Comparison of ENCODE assay signal across 19 cellular contexts in the genomic region with DNA sequence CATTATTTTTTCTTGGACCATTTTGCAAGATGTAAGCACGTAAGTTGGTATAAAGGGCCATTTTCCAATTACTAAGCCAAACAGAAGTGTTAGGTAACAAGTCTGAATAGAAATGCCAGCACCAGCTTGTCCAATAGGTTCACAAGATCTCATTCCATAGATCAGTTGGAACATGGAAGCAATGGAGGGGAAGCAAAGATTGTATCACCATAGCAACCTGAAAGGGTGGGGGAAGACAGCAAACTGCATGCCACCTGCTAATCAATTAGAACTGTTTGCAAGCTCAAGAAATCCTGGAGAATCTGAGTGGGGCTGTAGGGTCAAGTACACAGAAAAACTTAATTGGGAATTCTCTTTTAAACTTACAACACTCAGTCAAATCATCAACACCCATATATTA.
"Had no signal": no experiment of that assay in that cellular context is flagged by ENCODE, and none has a peak within 500 bp of the region (broad histone marks: within the 10 kb centered on the region; RNA-seq: fewer than 3 reads in every experiment).

No MANE protein-coding gene starts in this region.

- H3K27ac ChIP-seq: cardiac muscle cell, lower lobe of right lung, right atrium auricular region, upper lobe of right lung had no signal

- H3K4me1 ChIP-seq: lower lobe of right lung, upper lobe of right lung had no signal

- H3K9me3 Mint-ChIP-seq: activated CD4-positive, alpha-beta memory T cell treated with anti-CD3 and anti-CD28 coated beads for 36 hours; activated T-helper 1 cell treated with anti-CD3 and anti-CD28 coated beads, Interleukin-12 subunit alpha, Interleukin-12 subunit beta, Interleukin-2, Interleukin-4 antibody, amounts not matched to agents 30 ng/mL and 10 ng/mL and 1 ng/mL, durations not matched to agents 14 hours and 24 hours and 36 hours; effector memory CD8-positive, alpha-beta T cell; mesothelial cell of epicardium; natural killer cell treated with Interleukin-12 subunit alpha and Interleukin-12 subunit beta and Interleukin-15 and Interleukin-18, amount 100 ng/mL, for 72 hours had no signal

- H3K27ac Mint-ChIP-seq: activated CD4-positive, alpha-beta memory T cell treated with anti-CD3 and anti-CD28 coated beads for 36 hours; activated CD4-positive, alpha-beta T cell treated with anti-CD3 and anti-CD28 coated beads for 36 hours; activated naive CD8-positive, alpha-beta T cell; activated T-helper 1 cell treated with anti-CD3 and anti-CD28 coated beads, Interleukin-12 subunit alpha, Interleukin-12 subunit beta, Interleukin-2, Interleukin-4 antibody, amounts not matched to agents 30 ng/mL and 10 ng/mL and 1 ng/mL, durations not matched to agents 14 hours and 24 hours and 36 hours; mesothelial cell of epicardium; natural killer cell treated with Interleukin-12 subunit alpha and Interleukin-12 subunit beta and Interleukin-15 and Interleukin-18, amount 100 ng/mL, for 72 hours had no signal

- ATAC-seq: activated CD4-positive, alpha-beta T cell treated with anti-CD3 and anti-CD28 coated beads for 36 hours; effector memory CD8-positive, alpha-beta T cell; lower lobe of right lung; natural killer cell treated with Interleukin-12 subunit alpha and Interleukin-12 subunit beta and Interleukin-15 and Interleukin-18, amount 100 ng/mL, for 72 hours; upper lobe of right lung had no signal

- DNase-seq: activated CD4-positive, alpha-beta memory T cell treated with anti-CD3 and anti-CD28 coated beads for 36 hours; activated CD4-positive, alpha-beta T cell treated with anti-CD3 and anti-CD28 coated beads for 36 hours; activated gamma-delta T cell treated with Interleukin-2 at 50 U/mL for 16 hours; activated T-cell treated with anti-CD3 and anti-CD28 coated beads for 4 hours; dermis blood vessel endothelial cell; effector memory CD8-positive, alpha-beta T cell; hypothalamus; lower lobe of right lung; stimulated activated CD4-positive, alpha-beta T cell treated with anti-CD3 and anti-CD28 coated beads, Interleukin-12 subunit alpha, Interleukin-12 subunit beta, amount 100 ng/mL, for 4 hours; stimulated activated CD4-positive, alpha-beta T cell treated with anti-CD3 and anti-CD28 coated beads, Interleukin-1b, Interleukin-23, amount 100 ng/mL, for 48 hours; stimulated activated CD8-positive, alpha-beta memory T cell treated with anti-CD3 and anti-CD28 coated beads, Interleukin-4, amount 100 ng/mL, for 48 hours; stimulated activated naive CD4-positive, alpha-beta T cell; upper lobe of right lung had no signal

- H3K27me3 ChIP-seq: cardiac muscle cell, right atrium auricular region, upper lobe of right lung had no signal

- H3K27me3 Mint-ChIP-seq: activated CD4-positive, alpha-beta memory T cell treated with anti-CD3 and anti-CD28 coated beads for 36 hours; activated CD4-positive, alpha-beta T cell treated with anti-CD3 and anti-CD28 coated beads for 36 hours; activated naive CD8-positive, alpha-beta T cell; effector memory CD8-positive, alpha-beta T cell; natural killer cell treated with Interleukin-12 subunit alpha and Interleukin-12 subunit beta and Interleukin-15 and Interleukin-18, amount 100 ng/mL, for 72 hours had no signal

- H3K4me1 Mint-ChIP-seq: activated CD4-positive, alpha-beta T cell treated with anti-CD3 and anti-CD28 coated beads for 36 hours had no signal

- H3K36me3 Mint-ChIP-seq: mesothelial cell of epicardium; natural killer cell treated with Interleukin-12 subunit alpha and Interleukin-12 subunit beta and Interleukin-15 and Interleukin-18, amount 100 ng/mL, for 72 hours had no signal

- H3K4me3 Mint-ChIP-seq: activated CD4-positive, alpha-beta memory T cell treated with anti-CD3 and anti-CD28 coated beads for 36 hours; activated CD4-positive, alpha-beta T cell treated with anti-CD3 and anti-CD28 coated beads for 36 hours; activated naive CD8-positive, alpha-beta T cell; activated T-helper 1 cell treated with anti-CD3 and anti-CD28 coated beads, Interleukin-12 subunit alpha, Interleukin-12 subunit beta, Interleukin-2, Interleukin-4 antibody, amounts not matched to agents 30 ng/mL and 10 ng/mL and 1 ng/mL, durations not matched to agents 14 hours and 24 hours and 36 hours; effector memory CD8-positive, alpha-beta T cell; mesothelial cell of epicardium; natural killer cell treated with Interleukin-12 subunit alpha and Interleukin-12 subunit beta and Interleukin-15 and Interleukin-18, amount 100 ng/mL, for 72 hours had no signal

- H3K9me3 ChIP-seq: lower lobe of right lung, right atrium auricular region, upper lobe of right lung had no signal
